In the genomic region with DNA sequence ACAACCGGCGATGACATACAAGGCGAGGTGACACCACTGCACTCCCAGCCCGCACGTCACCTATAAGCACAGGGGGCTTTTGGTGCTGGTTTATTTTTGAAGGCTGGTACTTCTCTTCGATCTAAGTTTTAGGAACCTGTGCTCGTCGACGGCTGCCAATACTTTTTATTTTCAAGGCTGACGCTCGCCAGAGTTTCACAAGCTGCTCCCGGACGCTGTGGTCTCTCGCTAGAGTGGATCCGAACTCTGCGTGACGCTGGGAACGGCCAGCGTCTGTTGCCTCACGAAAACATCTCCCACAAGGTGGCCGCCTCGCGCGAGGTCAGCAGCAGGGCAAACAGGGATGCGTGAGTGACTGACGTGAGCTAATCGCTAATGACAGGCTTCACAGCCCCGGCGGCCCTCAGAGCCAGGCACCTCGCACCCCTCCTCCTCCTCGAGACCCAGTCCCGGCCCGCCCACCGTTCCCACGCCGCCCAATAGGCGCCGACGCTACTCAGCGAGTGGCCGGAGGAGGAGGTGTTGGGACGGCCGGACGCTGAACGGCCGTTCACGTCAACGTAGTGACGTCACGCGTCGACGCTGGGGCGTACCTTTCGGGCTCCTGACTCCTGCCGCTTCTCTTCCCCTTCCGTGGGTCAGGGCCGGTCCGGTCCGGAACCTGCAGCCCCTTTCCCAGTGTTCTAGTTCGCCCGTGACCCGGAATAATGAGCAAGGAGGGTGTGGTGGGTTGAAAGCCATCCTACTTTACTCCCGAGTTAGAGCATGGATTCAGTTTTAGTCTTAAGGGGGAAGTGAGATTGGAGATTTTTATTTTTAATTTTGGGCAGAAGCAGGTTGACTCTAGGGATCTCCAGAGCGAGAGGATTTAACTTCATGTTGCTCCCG, we compare ENCODE assay signal across 8 cellular contexts. TPM values are rescaled to one million over a fixed set of nuclear protein-coding genes. Genes with fewer than 3 reads are reported as not detected.
A peak's percentile ranks its signal among the peaks of the same experiment; 100 is the strongest.
DNase-seq lines count a peak whose midpoint lies in the region; ATAC-seq and TF ChIP-seq lines count a peak whose summit lies in the region.

A gene (plus strand): TSS at position 621 of the 888 bp plus-strand sequence. CDS start 15,351 bp downstream, outside the sequence.

- H3F3A ChIP-seq in OCI-LY1 (ENCODE audit: insufficient read depth, low read length): no peaks in the 10 kb centered on the region

- WGBS in HUES64: under 1% methylated on average over 66 of the region's 66 CpGs

- no peaks in the 10 kb centered on the region for H3K27me3 Mint-ChIP-seq in Calu3 (ENCODE audit: unreplicated experiment)

- peak within 1 kb of the TSS; percentile 97 for H3K27ac Mint-ChIP-seq in Calu3 (ENCODE audit: unreplicated experiment)

- CTCF ChIA-PET in Calu3 (lab: Charles Lee): interaction anchor here (0.7 to 0.8 kb wide), 2 partner anchors 13 to 39 kb away, joined by 3 read pairs; no protein-coding TSS in a partner anchor

- H2AFZ ChIP-seq in OCI-LY1 (ENCODE audit: low read length): no peak within 1 kb of the TSS

- peaks cover 46% of the 10 kb centered on the region for H3K79me2 ChIP-seq in OCI-LY1 (ENCODE audit: insufficient read depth, low read length)

- no peaks in the 10 kb centered on the region for H3K9me3 ChIP-seq in HUES64 (ENCODE audit: insufficient read depth, low read depth, low read length)
- H3K9me3 ChIP-seq in OCI-LY1 (ENCODE audit: low read length): no peaks in the 10 kb centered on the region

- no peaks in the 10 kb centered on the region for H4K20me1 ChIP-seq in OCI-LY1 (ENCODE audit: insufficient read depth, low read length)

- H3K9me3 Mint-ChIP-seq in Calu3 (ENCODE audit: low read depth, unreplicated experiment): no peaks in the 10 kb centered on the region

- H3K9ac ChIP-seq in HUES64 (ENCODE audit: low read depth, low read length) (peak within 1 kb of the TSS; percentile 91), OCI-LY1 (ENCODE audit: low read length) (peak within 1 kb of the TSS; percentile 96)

- H3K4me1 Mint-ChIP-seq in Calu3 (ENCODE audit: low read depth, unreplicated experiment): peaks cover 7% of the 10 kb centered on the region

- H3K9me2 ChIP-seq in OCI-LY1 (ENCODE audit: low read depth, low read length): no peaks in the 10 kb centered on the region

- peak; percentile 86 for ATAC-seq in GM21447 (IDR thresholded peaks at IDR 0.05; ENCODE audit: unreplicated experiment)

- H3K4me3 ChIP-seq in HUES64 (ENCODE audit: low read length) (peak within 1 kb of the TSS; percentile 87), OCI-LY1 (ENCODE audit: low read depth, low read length, poor library complexity, severe bottlenecking) (peak within 1 kb of the TSS; percentile 88)

- H3K27me3 ChIP-seq in HUES64 (ENCODE audit: insufficient read depth, low read length): no peaks in the 10 kb centered on the region
- no peaks in the 10 kb centered on the region for H3K27me3 ChIP-seq in OCI-LY1 (ENCODE audit: insufficient read depth, low read length)

- intact Hi-C loops in Calu3 (cut with micrococcal nuclease; ENCODE audit: unreplicated experiment): loop anchor here (10.0 kb wide), 1 partner anchor 105 kb away; no protein-coding TSS in a partner anchor

- peak within 1 kb of the TSS; percentile 87 for H3K4me3 Mint-ChIP-seq in Calu3 (ENCODE audit: low read depth, unreplicated experiment)

- H3K36me3 ChIP-seq in HUES64 (ENCODE audit: insufficient read depth, low read length) (no peaks in the 10 kb centered on the region), OCI-LY1 (ENCODE audit: insufficient read depth, low read length) (peaks cover 4% of the 10 kb centered on the region; the same call in 1 of the 2 replicates)

- H3K4me2 ChIP-seq in OCI-LY1 (ENCODE audit: low read length): peak within 1 kb of the TSS; percentile 89

- H3K36me3 Mint-ChIP-seq in Calu3 (ENCODE audit: insufficient read depth, unreplicated experiment): peaks cover 23% of the 10 kb centered on the region

- no TSS peak for BruUV-seq in Calu3 (replicated peaks; lab: Mats Ljungman, UMichigan)

- DNase-seq in Calu3: peak; percentile 94
- DNase-seq in activated CD8-positive, alpha-beta memory T cell treated with anti-CD3 and anti-CD28 coated beads, Interleukin-2, amount 50 U/mL, for 4 hours: peak; percentile 88
- peak; percentile 100 for DNase-seq in mesenteric fat pad (ENCODE audit: low spot score)
- DNase-seq in stimulated activated CD8-positive, alpha-beta memory T cell treated with anti-CD3 and anti-CD28 coated beads, Interleukin-15, amount 100 ng/mL, for 24 hours (ENCODE audit: low read depth): peak; percentile 70

- H3K4me1 ChIP-seq in HUES64 (ENCODE audit: insufficient read depth, low read length) (peaks cover 15% of the 10 kb centered on the region), OCI-LY1 (ENCODE audit: insufficient read depth, low read length, severe bottlenecking) (peaks cover 35% of the 10 kb centered on the region)

- H3K27ac ChIP-seq in HUES64 (ENCODE audit: low read depth, low read length) (peak within 1 kb of the TSS; percentile 82), OCI-LY1 (ENCODE audit: low read depth, low read length, poor library complexity, severe bottlenecking) (peak within 1 kb of the TSS; percentile 89)

- no peak for TF ChIP-seq CTCF in Calu3 (IDR thresholded peaks at IDR 0.05; ENCODE audit: unreplicated experiment)
- TF ChIP-seq CTCF in OCI-LY1 (IDR thresholded peaks at IDR 0.05; ENCODE audit: low read length): no peak

- in situ Hi-C loops in endometrial microvascular endothelial cells (cut with HindIII; ENCODE audit: inconsistent ontology term, low pct_unique_long_range_greater_than_20kb, low sequenced_read_pairs): no loop called here

RNA-seq across cellular contexts. Expression of the gene that starts here (rescaled TPM):
- total RNA-seq in Calu3 (2022): 55.7 and 57.8 TPM in 2 replicates
- polyA plus RNA-seq in HUES64 (2013, experiment 1 of 2): 16.5 TPM
- 19.8 TPM for polyA plus RNA-seq in HUES64 (2013, experiment 2 of 2)
- 24.2 TPM for total RNA-seq in endometrial microvascular endothelial cells (ENCODE audit: inconsistent ontology term)
- 28.7 TPM for total RNA-seq in mesenteric fat pad

Comparison
In these comparisons a context has a peak if more than half of its experiments do, and no peak if none do; other contexts are left out.
1. Peak in every context shown above with its lines: DNase-seq, ATAC-seq, H3K4me3 ChIP-seq and H3K27ac ChIP-seq.